ENCODE assay signal across 8 cellular contexts in the genomic region with DNA sequence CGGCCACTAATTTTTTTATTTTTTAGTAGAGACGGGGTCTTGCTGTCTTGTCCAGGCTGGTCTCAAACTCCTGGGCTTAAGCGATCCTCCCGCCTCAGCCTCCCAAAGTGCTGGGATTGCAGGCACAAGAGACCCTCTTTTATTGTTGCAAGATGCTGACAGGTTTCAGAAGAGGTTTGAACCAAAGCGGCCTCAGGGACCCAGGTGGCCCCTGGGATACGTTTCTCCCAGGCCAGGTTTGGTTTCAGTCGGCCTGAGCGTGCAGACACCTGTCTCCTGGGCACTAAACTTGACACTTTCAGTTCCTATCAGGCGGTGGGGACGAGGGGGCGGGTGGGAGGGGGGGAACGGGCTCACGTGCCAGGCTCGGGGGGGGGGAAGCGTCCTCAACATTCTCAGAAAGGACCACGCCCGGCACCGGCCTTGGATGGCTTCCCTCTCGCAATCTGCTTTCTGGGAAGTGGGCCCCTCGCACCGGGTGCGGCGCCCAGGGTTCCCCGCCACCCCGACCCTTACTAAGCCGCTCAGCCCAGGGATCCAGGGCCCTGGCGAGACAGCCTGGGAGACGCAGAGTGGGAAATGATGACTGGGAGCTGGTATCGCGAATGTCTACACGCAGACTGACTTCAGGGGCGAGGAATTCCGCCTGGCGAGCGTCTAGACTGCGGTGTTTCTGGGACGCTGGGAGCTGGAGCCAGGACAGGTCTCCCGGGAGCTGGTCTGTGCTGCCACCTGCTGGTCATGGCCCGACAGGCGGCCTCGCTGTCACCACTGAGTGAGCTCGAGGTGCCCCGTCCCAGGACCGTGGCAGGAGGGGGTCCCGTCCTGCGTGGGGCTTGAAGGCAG.
DNase-seq lines count a peak whose midpoint lies in the region; TF ChIP-seq lines count a peak whose summit lies in the region.

No MANE protein-coding gene starts in this region.

- H2AFZ ChIP-seq in ACC112 (ENCODE audit: low read length, unreplicated experiment) (no peak overlapping the region), neuron (ENCODE audit: low read depth, low read length) (no peak overlapping the region)

- intact Hi-C loops in stomach (cut with DNase I; ENCODE audit: low total_unique reads): loop anchor here (5.0 kb wide), 1 partner anchor 139 kb away; no protein-coding TSS in a partner anchor

- H3K9me3 ChIP-seq in neuron (ENCODE audit: low read length) (peaks cover 2% of the 10 kb centered on the region), stomach (peaks cover 0 to 7% (median 0%) of the 10 kb centered on the region in 4 donors)

- peak in 1 of 4 donors; percentile 34 for TF ChIP-seq POLR2A in stomach (IDR thresholded peaks at IDR 0.05)

- no peaks in the 10 kb centered on the region for H3K4me1 ChIP-seq in ACC112 (ENCODE audit: control insufficient read depth, insufficient read depth, low read length, unreplicated experiment)
- no peaks in the 10 kb centered on the region for H3K4me1 ChIP-seq in neuron (ENCODE audit: insufficient read depth, low read length)
- H3K4me1 ChIP-seq in stomach: peaks cover 6 to 31% (median 18%) of the 10 kb centered on the region in 4 donors

- WGBS in stomach, 5 donors: 10 to 17% (median 10%) methylated on average over 25 to 46 of the region's 46 CpGs

- peak; percentile 63 for TF ChIP-seq EP300 in stomach (IDR thresholded peaks at IDR 0.05)

- H3K4me3 ChIP-seq in ACC112 (ENCODE audit: low read depth, low read length) (peak overlapping the region; percentile 72), foreskin fibroblast (ENCODE audit: low read depth in 1 of 2, low read length in 2 of 2) (peak overlapping the region; percentile 42 to 51), neuron (ENCODE audit: low read length) (peak overlapping the region; percentile 37), stomach (peak overlapping the region; percentile 43 to 50 (median 45))

- H3K27me3 ChIP-seq in ACC112 (ENCODE audit: insufficient read depth, low read length) (no peaks in the 10 kb centered on the region), neuron (ENCODE audit: insufficient read depth, low read length) (peaks cover 14% of the 10 kb centered on the region), stomach (no peaks in the 10 kb centered on the region)

- H3K27ac ChIP-seq in ACC112 (ENCODE audit: low read depth, low read length) (no peak overlapping the region; the same call in 1 of the 2 replicates), stomach (peak overlapping the region; percentile 85 to 92 (median 88))

- H3K36me3 ChIP-seq in ACC112 (ENCODE audit: insufficient read depth, low read length): no peaks in the 10 kb centered on the region
- no peaks in the 10 kb centered on the region for H3K36me3 ChIP-seq in neuron (ENCODE audit: insufficient read depth, low read length)
- H3K36me3 ChIP-seq in stomach: no peaks in the 10 kb centered on the region

- DNase-seq in GM13977 (ENCODE audit: low spot score): no peak
- DNase-seq in HT1080 (ENCODE audit: low read depth): peak; percentile 80
- DNase-seq in RPMI7951 (ENCODE audit: low read depth): peak; percentile 87
- peak; percentile 95 for DNase-seq in activated effector memory CD4-positive, alpha-beta T cell treated with anti-CD3 and anti-CD28 coated beads, Interleukin-2, amount 50 U/mL, for 16 hours
- DNase-seq in foreskin fibroblast: peak; percentile 89 to 97
- peak; percentile 96 for DNase-seq in stomach

- H3K79me2 ChIP-seq in ACC112 (ENCODE audit: control insufficient read depth, insufficient read depth, low read length, unreplicated experiment): no peaks in the 10 kb centered on the region

- TF ChIP-seq CTCF in GM13977 (IDR thresholded peaks at IDR 0.05; ENCODE audit: extremely low read depth, insufficient read depth, missing control alignments) (peak; percentile 98), foreskin fibroblast (IDR thresholded peaks at IDR 0.05; ENCODE audit: low read depth, low read length) (peak; percentile 90), stomach (IDR thresholded peaks at IDR 0.05) (peak in 6 of 7 experiments; percentile 83 to 98 (median 96))

- in situ Hi-C loops in GM13977 (cut with MboI; ENCODE audit: low pct_unique_long_range_greater_than_20kb, low sequenced_read_pairs, unreplicated experiment): loop anchor here (5.0 to 25.0 kb wide), 2 partner anchors 139 to 349 kb away; partner anchors contain the start of gene JSRP1
